Comparison of ENCODE assay signal across 9 cellular contexts in the genomic region with DNA sequence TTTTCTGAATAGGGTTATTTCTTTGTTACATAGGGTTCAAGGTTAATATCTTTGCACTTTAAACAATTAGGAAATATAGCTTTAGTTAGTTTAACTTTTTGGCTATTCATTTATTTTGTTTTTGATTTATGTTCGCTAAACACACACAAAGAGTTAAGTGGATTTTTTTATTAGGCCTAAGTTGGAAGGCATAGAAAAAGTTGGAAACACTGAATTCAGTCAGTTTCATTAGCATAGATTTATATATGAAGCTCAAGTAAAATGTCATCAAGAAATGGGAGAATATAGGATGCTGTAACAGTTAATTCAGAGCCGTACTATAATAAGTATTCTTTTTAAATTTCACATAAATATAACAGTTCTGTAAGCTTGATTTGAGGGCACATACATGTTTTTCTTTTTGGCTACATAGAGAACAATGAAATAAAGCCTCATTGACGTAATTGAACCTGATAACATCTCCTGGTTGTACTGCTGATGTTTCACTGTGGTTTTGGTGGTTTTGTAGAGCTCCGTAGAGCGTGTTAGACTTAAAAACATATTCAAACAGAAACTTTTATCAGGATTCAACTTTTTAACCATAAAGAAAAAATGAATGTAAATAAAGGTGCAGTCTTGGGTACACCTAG.
DNase-seq lines count a peak whose midpoint lies in the region; ATAC-seq and TF ChIP-seq lines count a peak whose summit lies in the region.
"Had no signal": no experiment of that assay in that cellular context is flagged by ENCODE, and none has a peak within 500 bp of the region (broad histone marks: within the 10 kb centered on the region; RNA-seq: fewer than 3 reads in every experiment).

No MANE protein-coding gene starts in this region.

- H3K27ac ChIP-seq in prostate gland = no peak overlapping the region
- H3K27ac ChIP-seq: thoracic aorta had no signal

- no peak for TF ChIP-seq POLR2A in prostate gland (IDR thresholded peaks at IDR 0.05)

- no peaks in the 10 kb centered on the region for H3K36me3 Mint-ChIP-seq in activated T-helper 1 cell treated with anti-CD3 and anti-CD28 coated beads, Interleukin-12 subunit alpha, Interleukin-12 subunit beta, Interleukin-2, Interleukin-4 antibody, amounts not matched to agents 30 ng/mL and 10 ng/mL and 1 ng/mL, durations not matched to agents 14 hours and 24 hours and 36 hours (ENCODE audit: low read depth)

- WGBS in prostate gland = 35% methylated on average over 5 of the region's 5 CpGs

- H3K36me3 ChIP-seq in prostate gland = no peaks in the 10 kb centered on the region
- H3K36me3 ChIP-seq: thoracic aorta had no signal

- DNase-seq in GM10266 (ENCODE audit: extremely low spot score) (peak; percentile 54), prostate gland (ENCODE audit: low spot score) (no peak), NCI-H1105 (lab: John Stamatoyannopoulos, UW) (no peak)
- peak; percentile 60 for DNase-seq in activated T-helper 1 cell treated with anti-CD3 and anti-CD28 coated beads, Interleukin-12 subunit alpha, Interleukin-12 subunit beta, Interleukin-2, Interleukin-4 antibody, amounts not matched to agents 30 ng/mL and 10 ng/mL and 1 ng/mL, durations not matched to agents 14 hours and 24 hours and 36 hours (ENCODE audit: low spot score)
- no peak for DNase-seq in stimulated activated naive CD8-positive, alpha-beta T cell treated with anti-CD3 and anti-CD28 coated beads, Interleukin-15, Interleukin-2, amounts not matched to agents 100 U/mL and 50 U/mL, for 24 hours

- no peak overlapping the region for H3K4me3 ChIP-seq in prostate gland
- H3K4me3 ChIP-seq: thoracic aorta had no signal

- ATAC-seq in GM21390 (IDR thresholded peaks at IDR 0.05; ENCODE audit: unreplicated experiment) (peak; percentile 91), HG03571 (IDR thresholded peaks at IDR 0.05; ENCODE audit: unreplicated experiment) (peak; percentile 77), GM19324 (IDR thresholded peaks at IDR 0.05; ENCODE audit: low FRiP score, unreplicated experiment) (no peak)
- peak; percentile 84 for ATAC-seq in stimulated activated naive CD8-positive, alpha-beta T cell treated with anti-CD3 and anti-CD28 coated beads, Interleukin-15, Interleukin-2, amounts not matched to agents 100 U/mL and 50 U/mL, for 24 hours

- no peak overlapping the region for H3K4me3 Mint-ChIP-seq in activated T-helper 1 cell treated with anti-CD3 and anti-CD28 coated beads, Interleukin-12 subunit alpha, Interleukin-12 subunit beta, Interleukin-2, Interleukin-4 antibody, amounts not matched to agents 30 ng/mL and 10 ng/mL and 1 ng/mL, durations not matched to agents 14 hours and 24 hours and 36 hours

- TF ChIP-seq CTCF in GM10266 (IDR thresholded peaks at IDR 0.05; ENCODE audit: control insufficient read depth, insufficient read depth, low read depth, missing control alignments) (no peak), prostate gland (IDR thresholded peaks at IDR 0.05) (no peak)

- H3K4me1 ChIP-seq in prostate gland (replicated peaks) = no peaks in the 10 kb centered on the region

- no peaks in the 10 kb centered on the region for H3K27me3 Mint-ChIP-seq in activated T-helper 1 cell treated with anti-CD3 and anti-CD28 coated beads, Interleukin-12 subunit alpha, Interleukin-12 subunit beta, Interleukin-2, Interleukin-4 antibody, amounts not matched to agents 30 ng/mL and 10 ng/mL and 1 ng/mL, durations not matched to agents 14 hours and 24 hours and 36 hours (ENCODE audit: insufficient read depth)

- peaks cover 41% of the 10 kb centered on the region for H3K4me1 Mint-ChIP-seq in activated T-helper 1 cell treated with anti-CD3 and anti-CD28 coated beads, Interleukin-12 subunit alpha, Interleukin-12 subunit beta, Interleukin-2, Interleukin-4 antibody, amounts not matched to agents 30 ng/mL and 10 ng/mL and 1 ng/mL, durations not matched to agents 14 hours and 24 hours and 36 hours (ENCODE audit: low read depth)

- H3K9me3 Mint-ChIP-seq in activated T-helper 1 cell treated with anti-CD3 and anti-CD28 coated beads, Interleukin-12 subunit alpha, Interleukin-12 subunit beta, Interleukin-2, Interleukin-4 antibody, amounts not matched to agents 30 ng/mL and 10 ng/mL and 1 ng/mL, durations not matched to agents 14 hours and 24 hours and 36 hours = no peaks in the 10 kb centered on the region

- no peaks in the 10 kb centered on the region for H3K27me3 ChIP-seq in prostate gland (replicated peaks; ENCODE audit: insufficient read depth)

- no peak overlapping the region for H3K27ac Mint-ChIP-seq in activated T-helper 1 cell treated with anti-CD3 and anti-CD28 coated beads, Interleukin-12 subunit alpha, Interleukin-12 subunit beta, Interleukin-2, Interleukin-4 antibody, amounts not matched to agents 30 ng/mL and 10 ng/mL and 1 ng/mL, durations not matched to agents 14 hours and 24 hours and 36 hours

- H3K9me3 ChIP-seq in prostate gland = no peaks in the 10 kb centered on the region
- H3K9me3 ChIP-seq: thoracic aorta had no signal

- intact Hi-C loops in activated T-helper 1 cell treated with anti-CD3 and anti-CD28 coated beads, Interleukin-12 subunit alpha, Interleukin-12 subunit beta, Interleukin-2, Interleukin-4 antibody, amounts not matched to agents 30 ng/mL and 10 ng/mL and 1 ng/mL, durations not matched to agents 14 hours and 24 hours and 36 hours (cut with micrococcal nuclease) = loop anchor here (1.0 to 5.0 kb wide), 8 partner anchors 68 to 266 kb away; partner anchors contain the start of genes COPB1 and PSMA1
- intact Hi-C loops in prostate gland (cut with DNase I) = no loop called here

Comparison
In these comparisons a context has a peak if more than half of its experiments do, and no peak if none do; other contexts are left out.
1. DNase-seq: peak in GM10266 (single experiment) and activated T-helper 1 cell treated with anti-CD3 and anti-CD28 coated beads, Interleukin-12 subunit alpha, Interleukin-12 subunit beta, Interleukin-2, Interleukin-4 antibody, amounts not matched to agents 30 ng/mL and 10 ng/mL and 1 ng/mL, durations not matched to agents 14 hours and 24 hours and 36 hours (single experiment); none in stimulated activated naive CD8-positive, alpha-beta T cell treated with anti-CD3 and anti-CD28 coated beads, Interleukin-15, Interleukin-2, amounts not matched to agents 100 U/mL and 50 U/mL, for 24 hours (single experiment), prostate gland (single experiment) and NCI-H1105 (single experiment).